In the genomic region with DNA sequence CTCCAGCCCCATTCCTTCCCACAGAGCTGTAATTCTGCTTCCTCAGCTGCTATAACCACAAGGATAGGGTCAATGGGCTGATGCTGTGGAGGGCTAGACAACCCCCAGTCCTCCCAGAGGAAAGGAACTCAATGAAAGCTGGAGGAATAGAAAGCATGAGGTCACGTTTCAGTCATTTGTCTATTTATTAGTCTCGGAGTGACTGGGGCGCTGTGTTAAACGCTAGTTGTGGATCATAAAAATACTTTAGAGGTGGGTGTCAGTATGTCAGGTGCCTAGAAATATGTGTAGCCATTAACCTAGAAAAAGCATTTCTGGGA, we compare ENCODE assay signal across 12 cellular contexts. TPM values are rescaled to one million over a fixed set of nuclear protein-coding genes. Genes with fewer than 3 reads are reported as not detected.
DNase-seq lines count a peak whose midpoint lies in the region; ATAC-seq and TF ChIP-seq lines count a peak whose summit lies in the region.
"Had no signal": no experiment of that assay in that cellular context is flagged by ENCODE, and none has a peak within 500 bp of the region (broad histone marks: within the 10 kb centered on the region; RNA-seq: fewer than 3 reads in every experiment).

No MANE protein-coding gene starts in this region.

- no peak for DNase-seq in activated T-cell treated with anti-CD3 and anti-CD28 coated beads, Interleukin-2, amount 50 U/mL, for 72 hours
- DNase-seq in activated T-cell treated with anti-CD3 and anti-CD28 coated beads for 4 hours: no peak
- DNase-seq in NB4 (ENCODE audit: low read depth): peak; percentile 61
- no peak for DNase-seq in 8988T
- DNase-seq in G401 (ENCODE audit: low spot score): no peak
- no peak for DNase-seq in DMS53 (lab: John Stamatoyannopoulos, UW)
- DNase-seq in NCI-H146 (lab: John Stamatoyannopoulos, UW): no peak
- DNase-seq: kidney glomerular epithelial cell; SJCRH30; stimulated activated CD4-positive, alpha-beta T cell treated with anti-CD3 and anti-CD28 coated beads, Interleukin-1b, Interleukin-23, amount 100 ng/mL, for 48 hours had no signal

- H3K4me3 ChIP-seq in NB4 (ENCODE audit: low read depth, low read length): peak overlapping the region; percentile 47
- H3K4me3 ChIP-seq: GM23338, SJCRH30 had no signal

- H3K9me3 Mint-ChIP-seq in activated T-cell treated with anti-CD3 and anti-CD28 coated beads, Interleukin-2, amount 50 U/mL, for 72 hours: no peaks in the 10 kb centered on the region
- H3K9me3 Mint-ChIP-seq: GM23338 had no signal

- peaks cover 24% of the 10 kb centered on the region for H3K27me3 Mint-ChIP-seq in activated T-cell treated with anti-CD3 and anti-CD28 coated beads, Interleukin-2, amount 50 U/mL, for 72 hours (ENCODE audit: low read depth)

- no peak for TF ChIP-seq CTCF in NB4 (IDR thresholded peaks at IDR 0.05; ENCODE audit: low read depth, low read length)

- peak overlapping the region; percentile 11 for H3K27ac Mint-ChIP-seq in activated T-cell treated with anti-CD3 and anti-CD28 coated beads, Interleukin-2, amount 50 U/mL, for 72 hours
- H3K27ac Mint-ChIP-seq: GM23338 had no signal

- no peak for TF ChIP-seq POLR2A in NB4 (IDR thresholded peaks at IDR 0.05; ENCODE audit: extremely low read depth, insufficient read length)

- peak overlapping the region in 1 of 2 donors; percentile 23 for H3K4me3 Mint-ChIP-seq in activated T-cell treated with anti-CD3 and anti-CD28 coated beads, Interleukin-2, amount 50 U/mL, for 72 hours
- H3K4me3 Mint-ChIP-seq: GM23338 had no signal

- peaks cover 31% of the 10 kb centered on the region for H3K4me1 Mint-ChIP-seq in activated T-cell treated with anti-CD3 and anti-CD28 coated beads, Interleukin-2, amount 50 U/mL, for 72 hours (ENCODE audit: low read depth)

- in situ Hi-C loops in G401 (cut with HindIII; ENCODE audit: low sequenced_read_pairs): no loop called here

- H3K36me3 Mint-ChIP-seq in activated T-cell treated with anti-CD3 and anti-CD28 coated beads, Interleukin-2, amount 50 U/mL, for 72 hours (ENCODE audit: insufficient read depth in 2 of 2): no peaks in the 10 kb centered on the region

- no peak for ATAC-seq in activated T-cell treated with anti-CD3 and anti-CD28 coated beads, Interleukin-2, amount 50 U/mL, for 72 hours (replicated peaks in 1 of 2)
- ATAC-seq in HG02852 (IDR thresholded peaks at IDR 0.05; ENCODE audit: unreplicated experiment): peak; percentile 21
- ATAC-seq: GM23338 had no signal

RNA-seq across cellular contexts. Expression of a gene that starts 0.8 kb away (rescaled TPM):
- 10 to 100 TPM in 1 of 2 donors, 1 to 10 TPM in 1; 7.0 to 55.5 TPM for total RNA-seq in activated T-cell treated with anti-CD3 and anti-CD28 coated beads, Interleukin-2, amount 50 U/mL, for 72 hours
- total RNA-seq in G401 (2014; rRNA removed; shearing (Covaris generic)): not detected in 2 replicates
- total RNA-seq: GM23338, SJCRH30 had no signal

RNA-seq across cellular contexts. Expression of a gene that starts 13.5 kb away (rescaled TPM):
- 10 to 100 TPM in 1 of 2 donors, 1 to 10 TPM in 1; 9.1 to 77.2 TPM for total RNA-seq in activated T-cell treated with anti-CD3 and anti-CD28 coated beads, Interleukin-2, amount 50 U/mL, for 72 hours
- not detected in 2 replicates for total RNA-seq in G401 (2014; rRNA removed; shearing (Covaris generic))
- total RNA-seq: GM23338, SJCRH30 had no signal

RNA-seq across cellular contexts. Expression of a gene that starts 20.9 kb away (rescaled TPM):
- 10 to 100 TPM; 10.8 to 21.4 TPM for total RNA-seq in activated T-cell treated with anti-CD3 and anti-CD28 coated beads, Interleukin-2, amount 50 U/mL, for 72 hours
- total RNA-seq in G401 (2014; rRNA removed; shearing (Covaris generic)): not detected in 2 replicates

Comparison
In these comparisons a context has a peak if more than half of its experiments do, and no peak if none do; other contexts are left out.
1. RNA of a gene that starts 13.5 kb away (total RNA-seq): 9.1 to 77.2 TPM in activated T-cell treated with anti-CD3 and anti-CD28 coated beads, Interleukin-2, amount 50 U/mL, for 72 hours; not detected in G401; every median in the first group is over 10 times any median in the second.